Comparison of ENCODE assay signal across 20 cellular contexts in genomic region chr18:5918196-5918595, GRCh38. TPM values are rescaled to one million over a fixed set of nuclear protein-coding genes. Genes with fewer than 3 reads are reported as not detected.
DNase-seq lines count a peak whose midpoint lies in the region; ATAC-seq and TF ChIP-seq lines count a peak whose summit lies in the region.
"Had no signal": no experiment of that assay in that cellular context is flagged by ENCODE, and none has a peak within 500 bp of the region (broad histone marks: within the 10 kb centered on the region; RNA-seq: fewer than 3 reads in every experiment).

No MANE protein-coding gene starts in this region.

- H3K4me3 ChIP-seq in left lung, result no peak overlapping the region
- H3K4me3 ChIP-seq in transverse colon, result no peak overlapping the region
- no peak overlapping the region for H3K4me3 ChIP-seq in neural progenitor cell
- H3K4me3 ChIP-seq: GM12878 had no signal

- TF ChIP-seq CTCF in left lung (IDR thresholded peaks at IDR 0.05) (no peak), transverse colon (IDR thresholded peaks at IDR 0.05) (no peak), neural progenitor cell (IDR thresholded peaks at IDR 0.05) (no peak)

- no peaks in the 10 kb centered on the region for H3K4me1 ChIP-seq in left lung
- H3K4me1 ChIP-seq in transverse colon, result no peaks in the 10 kb centered on the region
- no peaks in the 10 kb centered on the region for H3K4me1 ChIP-seq in neural progenitor cell
- H3K4me1 ChIP-seq: BE2C had no signal

- WGBS in transverse colon (ENCODE audit: low coverage in 1 of 2), 2 donors, result 68% methylated on average over 1 of the region's 1 CpG; no CpG with 5 or more reads in 1 of the 2 donors

- no peak overlapping the region for H3K27ac ChIP-seq in left lung
- H3K27ac ChIP-seq in transverse colon, result no peak overlapping the region
- no peak overlapping the region for H3K27ac ChIP-seq in neural progenitor cell

- in situ Hi-C loops in KBM-7 (cut with MboI; ENCODE audit: low pct_unique_long_range_greater_than_20kb, low sequenced_read_pairs) (no loop called here), transverse colon (cut with MboI; ENCODE audit: low pct_ligation_motif_present in 1 of 4, low pct_unique_long_range_greater_than_20kb in 1 of 4, low sequenced_read_pairs in 3 of 4) (no loop called here)

- H3K36me3 Mint-ChIP-seq in activated T-helper 17 cell treated with anti-CD3 and anti-CD28 coated beads, Interleukin-2, amount 50 U/mL, for 72 hours (ENCODE audit: low read depth), result no peaks in the 10 kb centered on the region
- H3K36me3 Mint-ChIP-seq in neural progenitor cell, result peaks cover 20% of the 10 kb centered on the region
- H3K36me3 Mint-ChIP-seq: CD4-positive, CD25-positive, alpha-beta regulatory T cell had no signal

- ATAC-seq in left lung, result peak; percentile 86
- no peak for ATAC-seq in activated T-helper 17 cell treated with anti-CD3 and anti-CD28 coated beads, Interleukin-2, amount 50 U/mL, for 72 hours (replicated peaks)
- ATAC-seq: GM12878 had no signal

- no peaks in the 10 kb centered on the region for H3K36me3 ChIP-seq in left lung
- H3K36me3 ChIP-seq in transverse colon, result no peaks in the 10 kb centered on the region
- no peaks in the 10 kb centered on the region for H3K36me3 ChIP-seq in neural progenitor cell
- H3K36me3 ChIP-seq: BE2C had no signal

- no peaks in the 10 kb centered on the region for H3K27me3 ChIP-seq in left lung
- H3K27me3 ChIP-seq in transverse colon, result no peaks in the 10 kb centered on the region
- H3K27me3 ChIP-seq in neural progenitor cell, result no peaks in the 10 kb centered on the region
- H3K27me3 ChIP-seq: BE2C had no signal

- peak; percentile 35 for DNase-seq in NCI-H187 treated with DMSO at 0.1 percent for 48 hours (lab: John Stamatoyannopoulos, UW)
- DNase-seq in NCI-H510A (lab: John Stamatoyannopoulos, UW), result peak; percentile 39
- no peak for DNase-seq in left lung
- no peak for DNase-seq in KBM-7
- no peak for DNase-seq in transverse colon
- DNase-seq in neural progenitor cell (ENCODE audit: low spot score), result no peak
- DNase-seq: ACHN; BE2C; C1 segment of cervical spinal cord; CD4-positive, CD25-positive, alpha-beta regulatory T cell; CD8-positive, alpha-beta memory T cell; COR-L47; DMS 273 treated with DMSO at 0.1 percent for 48 hours; DND-41; EL; H9; IMR-90 had no signal

- intact Hi-C loops in left lung (cut with DNase I), result no loop called here
- intact Hi-C loops in transverse colon (cut with DNase I; ENCODE audit: low total_unique reads), result no loop called here

- H3K27ac Mint-ChIP-seq in activated T-helper 17 cell treated with anti-CD3 and anti-CD28 coated beads, Interleukin-2, amount 50 U/mL, for 72 hours, result no peak overlapping the region
- H3K27ac Mint-ChIP-seq in neural progenitor cell, result no peak overlapping the region
- H3K27ac Mint-ChIP-seq: CD4-positive, CD25-positive, alpha-beta regulatory T cell; CD8-positive, alpha-beta memory T cell; H9 had no signal

- H4K20me1 ChIP-seq in neural progenitor cell (ENCODE audit: low read depth), result no peaks in the 10 kb centered on the region

- no peak for TF ChIP-seq POLR2A in transverse colon (IDR thresholded peaks at IDR 0.05)

- H3K4me3 Mint-ChIP-seq in activated T-helper 17 cell treated with anti-CD3 and anti-CD28 coated beads, Interleukin-2, amount 50 U/mL, for 72 hours, result no peak overlapping the region
- H3K4me3 Mint-ChIP-seq in neural progenitor cell, result no peak overlapping the region
- H3K4me3 Mint-ChIP-seq: CD4-positive, CD25-positive, alpha-beta regulatory T cell; CD8-positive, alpha-beta memory T cell; H9 had no signal

- no peaks in the 10 kb centered on the region for H3K4me1 Mint-ChIP-seq in activated T-helper 17 cell treated with anti-CD3 and anti-CD28 coated beads, Interleukin-2, amount 50 U/mL, for 72 hours
- H3K4me1 Mint-ChIP-seq in neural progenitor cell, result no peaks in the 10 kb centered on the region
- H3K4me1 Mint-ChIP-seq: CD4-positive, CD25-positive, alpha-beta regulatory T cell; CD8-positive, alpha-beta memory T cell had no signal

- no peaks in the 10 kb centered on the region for H3K27me3 Mint-ChIP-seq in activated T-helper 17 cell treated with anti-CD3 and anti-CD28 coated beads, Interleukin-2, amount 50 U/mL, for 72 hours
- peaks cover 3% of the 10 kb centered on the region for H3K27me3 Mint-ChIP-seq in neural progenitor cell (ENCODE audit: insufficient read depth, low read depth)

- H2AFZ ChIP-seq in neural progenitor cell (replicated peaks), result no peak overlapping the region

- no peak overlapping the region for H3K9ac ChIP-seq in neural progenitor cell

- no peaks in the 10 kb centered on the region for H3K79me2 ChIP-seq in neural progenitor cell (ENCODE audit: low read depth)

- H3K9me3 ChIP-seq in left lung (no peaks in the 10 kb centered on the region), transverse colon (no peaks in the 10 kb centered on the region), neural progenitor cell (ENCODE audit: low read depth) (no peaks in the 10 kb centered on the region)
- H3K9me3 ChIP-seq: BE2C had no signal

- no peak for TF ChIP-seq EP300 in transverse colon (IDR thresholded peaks at IDR 0.05; ENCODE audit: low read depth)

- no peak overlapping the region for H3K4me2 ChIP-seq in neural progenitor cell

- H3K9me3 Mint-ChIP-seq in activated T-helper 17 cell treated with anti-CD3 and anti-CD28 coated beads, Interleukin-2, amount 50 U/mL, for 72 hours, result no peaks in the 10 kb centered on the region
- no peaks in the 10 kb centered on the region for H3K9me3 Mint-ChIP-seq in neural progenitor cell
- H3K9me3 Mint-ChIP-seq: H9 had no signal

- no peaks in the 10 kb centered on the region for H3F3A ChIP-seq in neural progenitor cell (ENCODE audit: low read depth)

RNA-seq across cellular contexts. Expression of gene TMEM200C, which starts 22.9 kb away (rescaled TPM):
- total RNA-seq in left lung (1 to 10 TPM in 1 of 2 donors, under 1 TPM in 1; 0.79 to 1.9 TPM), transverse colon (1 to 10 TPM in 1 of 4 donors, under 1 TPM in 3; 0.14 to 3.7 (median 0.58) TPM), neural progenitor cell (ENCODE audit: low replicate concordance) (1.4 and 7.5 TPM in 2 replicates)
- not detected for total RNA-seq in activated T-helper 17 cell treated with anti-CD3 and anti-CD28 coated beads, Interleukin-2, amount 50 U/mL, for 72 hours
- total RNA-seq: CD4-positive, CD25-positive, alpha-beta regulatory T cell; CD8-positive, alpha-beta memory T cell; G401; GM12878 had no signal

Comparison
In these comparisons a context has a peak if more than half of its experiments do, and no peak if none do; other contexts are left out.
1. DNase-seq: peak in NCI-H187 treated with DMSO at 0.1 percent for 48 hours (single experiment) and NCI-H510A (single experiment); none in left lung (0 of 2), KBM-7 (single experiment), transverse colon (single experiment) and neural progenitor cell (single experiment).